In genomic region chr17:33196883-33197282, GRCh38 we compare ENCODE assay signal across 28 cellular contexts.
"Had no signal": no experiment of that assay in that cellular context is flagged by ENCODE, and none has a peak within 500 bp of the region (broad histone marks: within the 10 kb centered on the region; RNA-seq: fewer than 3 reads in every experiment).

No MANE protein-coding gene starts in this region.

- H3K4me1 ChIP-seq: stomach, suprapubic skin, testis, tibial artery, tibial nerve, transverse colon, upper lobe of left lung, upper lobe of right lung, uterus had no signal

- FAIRE-seq: urothelium cell line had no signal

- DNase-seq: stimulated activated CD4-positive, alpha-beta T cell treated with anti-CD3 and anti-CD28 coated beads, Interleukin-2, amount 100 ng/mL, for 48 hours; stimulated activated CD4-positive, alpha-beta T cell treated with anti-CD3 and anti-CD28 coated beads, Interleukin-4, amount 100 ng/mL, for 1 hour; stimulated activated CD4-positive, alpha-beta T cell treated with anti-CD3 and anti-CD28 coated beads, Interleukin-4, amount 100 ng/mL, for 24 hours; stimulated activated CD4-positive, alpha-beta T cell treated with anti-CD3 and anti-CD28 coated beads, Interleukin-4, amount 100 ng/mL, for 4 hours; stimulated activated CD8-positive, alpha-beta memory T cell treated with anti-CD3 and anti-CD28 coated beads, Interleukin-4, amount 100 ng/mL, for 48 hours; stimulated activated naive B cell treated with anti-CD40 and anti-IgM and Interleukin-4, amounts not matched to agents 10 μg/mL and 1 μg/mL and 100 μg/mL, for 72 hours; stimulated activated naive CD4-positive, alpha-beta T cell; stimulated activated naive CD4-positive, alpha-beta T cell treated with Interleukin-2 at 50 U/mL for 16 hours; stimulated activated naive CD8-positive, alpha-beta T cell treated with anti-CD3 and anti-CD28 coated beads, Interleukin-15, amount 100 ng/mL, for 72 hours; stimulated activated naive CD8-positive, alpha-beta T cell treated with anti-CD3 and anti-CD28 coated beads, Interleukin-15, Interleukin-2, amounts not matched to agents 100 U/mL and 50 U/mL, for 24 hours; stomach; substantia nigra; testis; thyroid gland; tibial artery; transverse colon; upper lobe of left lung; upper lobe of right lung; uterus had no signal

- H3K4me3 Mint-ChIP-seq: stimulated activated effector memory CD8-positive, alpha-beta T cell treated with anti-CD3 and anti-CD28 coated beads, Interleukin-12 subunit alpha, Interleukin-12 subunit beta, amount 100 ng/mL, for 72 hours; stimulated activated memory B cell treated with anti-CD40 and anti-IgM and Interleukin-4, amounts not matched to agents 10 μg/mL and 1 μg/mL and 100 μg/mL, for 72 hours; stimulated activated naive B cell treated with anti-CD40 and anti-IgM and Interleukin-4, amounts not matched to agents 10 μg/mL and 1 μg/mL and 100 μg/mL, for 72 hours; stimulated activated naive CD8-positive, alpha-beta T cell treated with anti-CD3 and anti-CD28 coated beads, Interleukin-15, amount 100 ng/mL, for 72 hours; stimulated activated naive CD8-positive, alpha-beta T cell treated with anti-CD3 and anti-CD28 coated beads, Interleukin-15, Interleukin-2, amounts not matched to agents 100 ng/mL and 50 ng/mL, for 24 hours; type B pancreatic cell had no signal

- H3K36me3 ChIP-seq: stomach, suprapubic skin, thoracic aorta, thyroid gland, tibial artery, tibial nerve, transverse colon, upper lobe of left lung, upper lobe of right lung, uterus, vagina had no signal

- H3K36me3 Mint-ChIP-seq: stimulated activated effector memory CD8-positive, alpha-beta T cell treated with anti-CD3 and anti-CD28 coated beads, Interleukin-12 subunit alpha, Interleukin-12 subunit beta, amount 100 ng/mL, for 72 hours; stimulated activated memory B cell treated with anti-CD40 and anti-IgM and Interleukin-4, amounts not matched to agents 10 μg/mL and 1 μg/mL and 100 μg/mL, for 72 hours; stimulated activated naive B cell treated with anti-CD40 and anti-IgM and Interleukin-4, amounts not matched to agents 10 μg/mL and 1 μg/mL and 100 μg/mL, for 72 hours; type B pancreatic cell had no signal

- H3K9me3 Mint-ChIP-seq: stimulated activated effector memory CD8-positive, alpha-beta T cell treated with anti-CD3 and anti-CD28 coated beads, Interleukin-12 subunit alpha, Interleukin-12 subunit beta, amount 100 ng/mL, for 72 hours; stimulated activated memory B cell treated with anti-CD40 and anti-IgM and Interleukin-4, amounts not matched to agents 10 μg/mL and 1 μg/mL and 100 μg/mL, for 72 hours; stimulated activated naive CD8-positive, alpha-beta T cell treated with anti-CD3 and anti-CD28 coated beads, Interleukin-15, amount 100 ng/mL, for 72 hours; stimulated activated naive CD8-positive, alpha-beta T cell treated with anti-CD3 and anti-CD28 coated beads, Interleukin-15, Interleukin-2, amounts not matched to agents 100 ng/mL and 50 ng/mL, for 24 hours had no signal

- H3K27me3 ChIP-seq: testis, thyroid gland, tibial nerve, upper lobe of left lung, uterus, vagina had no signal

- H3K4me3 ChIP-seq: stomach, suprapubic skin, testis, thoracic aorta, thyroid gland, tibial artery, tibial nerve, transverse colon, upper lobe of left lung, upper lobe of right lung, uterus, vagina had no signal

- H3K9me3 ChIP-seq: stomach, suprapubic skin, testis, thoracic aorta, thyroid gland, tibial artery, tibial nerve, transverse colon, upper lobe of left lung, upper lobe of right lung, uterus, vagina had no signal

- H3K27ac ChIP-seq: stomach, suprapubic skin, testis, thoracic aorta, thyroid gland, tibial artery, tibial nerve, transverse colon, upper lobe of left lung, upper lobe of right lung, uterus, vagina had no signal

- H3K4me1 Mint-ChIP-seq: stimulated activated effector memory CD8-positive, alpha-beta T cell treated with anti-CD3 and anti-CD28 coated beads, Interleukin-12 subunit alpha, Interleukin-12 subunit beta, amount 100 ng/mL, for 72 hours; stimulated activated memory B cell treated with anti-CD40 and anti-IgM and Interleukin-4, amounts not matched to agents 10 μg/mL and 1 μg/mL and 100 μg/mL, for 72 hours; stimulated activated naive B cell treated with anti-CD40 and anti-IgM and Interleukin-4, amounts not matched to agents 10 μg/mL and 1 μg/mL and 100 μg/mL, for 72 hours; stimulated activated naive CD8-positive, alpha-beta T cell treated with anti-CD3 and anti-CD28 coated beads, Interleukin-15, amount 100 ng/mL, for 72 hours had no signal

- ATAC-seq: stimulated activated effector memory CD8-positive, alpha-beta T cell treated with anti-CD3 and anti-CD28 coated beads, Interleukin-12 subunit alpha, Interleukin-12 subunit beta, amount 100 ng/mL, for 72 hours; stimulated activated memory B cell treated with anti-CD40 and anti-IgM and Interleukin-4, amounts not matched to agents 10 μg/mL and 1 μg/mL and 100 μg/mL, for 72 hours; stimulated activated naive B cell treated with anti-CD40 and anti-IgM and Interleukin-4, amounts not matched to agents 10 μg/mL and 1 μg/mL and 100 μg/mL, for 72 hours; stimulated activated naive CD8-positive, alpha-beta T cell treated with anti-CD3 and anti-CD28 coated beads, Interleukin-15, amount 100 ng/mL, for 72 hours; stimulated activated naive CD8-positive, alpha-beta T cell treated with anti-CD3 and anti-CD28 coated beads, Interleukin-15, Interleukin-2, amounts not matched to agents 100 U/mL and 50 U/mL, for 24 hours; upper lobe of right lung had no signal

- H3K27ac Mint-ChIP-seq: stimulated activated effector memory CD8-positive, alpha-beta T cell treated with anti-CD3 and anti-CD28 coated beads, Interleukin-12 subunit alpha, Interleukin-12 subunit beta, amount 100 ng/mL, for 72 hours; stimulated activated memory B cell treated with anti-CD40 and anti-IgM and Interleukin-4, amounts not matched to agents 10 μg/mL and 1 μg/mL and 100 μg/mL, for 72 hours; stimulated activated naive B cell treated with anti-CD40 and anti-IgM and Interleukin-4, amounts not matched to agents 10 μg/mL and 1 μg/mL and 100 μg/mL, for 72 hours; stimulated activated naive CD8-positive, alpha-beta T cell treated with anti-CD3 and anti-CD28 coated beads, Interleukin-15, Interleukin-2, amounts not matched to agents 100 ng/mL and 50 ng/mL, for 24 hours; type B pancreatic cell had no signal
